In the genomic region with DNA sequence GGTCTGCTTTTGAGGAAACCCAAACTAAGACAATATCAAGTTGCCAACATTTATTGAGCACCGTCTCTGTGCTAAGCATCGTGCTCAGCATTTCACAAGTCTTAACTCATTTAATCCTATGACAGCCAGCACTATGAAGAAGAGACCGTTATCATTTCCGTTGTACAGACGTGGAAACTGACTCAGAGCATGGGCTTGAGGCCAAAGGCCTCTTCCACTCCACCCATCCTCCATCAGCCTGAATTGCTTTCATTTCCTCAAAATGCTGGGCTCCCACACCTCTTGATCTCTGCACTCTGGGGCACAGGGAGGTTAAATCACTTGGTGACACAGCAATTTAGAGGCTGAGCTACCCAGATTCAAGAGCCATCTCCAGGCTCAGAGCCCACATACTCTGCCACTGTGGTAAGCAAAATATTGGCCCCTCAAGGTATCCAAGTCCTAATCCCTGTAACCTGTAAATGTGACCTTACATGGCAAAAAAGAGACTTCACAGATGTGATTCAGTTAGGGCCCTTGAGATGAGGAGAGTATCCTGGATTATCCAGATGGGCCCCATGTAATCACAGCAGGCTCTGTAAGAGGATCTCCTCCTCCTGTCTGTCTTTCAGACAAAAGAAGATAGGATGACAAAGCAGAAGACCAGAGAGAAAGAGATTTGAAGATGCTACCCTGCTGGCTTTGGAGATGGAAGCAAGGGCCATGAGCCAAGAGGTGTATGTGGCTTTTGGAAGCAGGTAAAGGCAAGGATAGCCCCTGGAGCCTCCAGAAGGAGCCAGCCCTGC, we compare ENCODE assay signal across 1 cellular context.
TF ChIP-seq lines count a peak whose summit lies in the region.

No MANE protein-coding gene starts in this region.

TF ChIP-seq in HepG2, 621 proteins besides CTCF, POLR2A, EP300 and RAD21 (continued from another document and continues in another):
- TF ChIP-seq SOX13 (IDR thresholded peaks at IDR 0.05) (no peak), SOX13 (CRISPR knock-in tag; conservative IDR thresholded peaks at IDR 0.05 in 1 of 2, IDR thresholded peaks at IDR 0.05 in 1 of 2) (peak in 1 of 2 experiments; percentile 33; a peak in 1 of 4 replicates), ZNF619 (CRISPR knock-in tag; IDR thresholded peaks at IDR 0.05) (no peak), ZGPAT (CRISPR knock-in tag; IDR thresholded peaks at IDR 0.05) (no peak; the same call in 1 of the 2 replicates), HNF1B (CRISPR knock-in tag; IDR thresholded peaks at IDR 0.05) (no peak; the same call in 1 of the 2 replicates), ZBTB21 (CRISPR knock-in tag; IDR thresholded peaks at IDR 0.05) (no peak), ZNF790 (CRISPR knock-in tag; IDR thresholded peaks at IDR 0.05; ENCODE audit: borderline replicate concordance) (no peak), ZMYM3 (CRISPR knock-in tag; IDR thresholded peaks at IDR 0.05) (peak; percentile 72), ZNF33B (CRISPR knock-in tag; IDR thresholded peaks at IDR 0.05) (no peak), RBAK (CRISPR knock-in tag; IDR thresholded peaks at IDR 0.05) (no peak), CAMTA2 (CRISPR knock-in tag; IDR thresholded peaks at IDR 0.05; ENCODE audit: borderline replicate concordance) (no peak), HDAC6 (IDR thresholded peaks at IDR 0.05; ENCODE audit: low read depth, low read length) (no peak), IRX3 (CRISPR knock-in tag; IDR thresholded peaks at IDR 0.05; ENCODE audit: borderline replicate concordance, low read depth) (no peak), ZNF570 (CRISPR knock-in tag; IDR thresholded peaks at IDR 0.05; ENCODE audit: borderline replicate concordance) (no peak), MTF2 (CRISPR knock-in tag; IDR thresholded peaks at IDR 0.05; ENCODE audit: borderline replicate concordance) (no peak), ZFP1 (CRISPR knock-in tag; IDR thresholded peaks at IDR 0.05) (no peak), TRIM24 (CRISPR knock-in tag; IDR thresholded peaks at IDR 0.05) (no peak), ZSCAN22 (CRISPR knock-in tag; IDR thresholded peaks at IDR 0.05) (no peak), PRDM15 (CRISPR knock-in tag; IDR thresholded peaks at IDR 0.05) (no peak), CHD2 (IDR thresholded peaks at IDR 0.05; ENCODE audit: low read depth, low read length) (no peak), ZNF121 (CRISPR knock-in tag; IDR thresholded peaks at IDR 0.05) (no peak), FOSL2 (CRISPR knock-in tag; IDR thresholded peaks at IDR 0.05) (peak; percentile 88), AGO1 (IDR thresholded peaks at IDR 0.05; ENCODE audit: low read depth, low read length, poor library complexity, severe bottlenecking) (no peak), SATB2 (CRISPR knock-in tag; IDR thresholded peaks at IDR 0.05) (no peak), KDM3A (CRISPR knock-in tag; IDR thresholded peaks at IDR 0.05; ENCODE audit: low read depth) (no peak), SOX5 (CRISPR knock-in tag; IDR thresholded peaks at IDR 0.05; ENCODE audit: borderline replicate concordance) (peak; percentile 60; the same call in 1 of the 2 replicates), POLR2AphosphoS2 (IDR thresholded peaks at IDR 0.05; ENCODE audit: low read depth, low read length) (no peak), FOXA1 (IDR thresholded peaks at IDR 0.05) (no peak), FOXA1 (CRISPR knock-in tag; IDR thresholded peaks at IDR 0.05) (peak; percentile 12; the same call in 1 of the 2 replicates), NR2F1 (CRISPR knock-in tag; IDR thresholded peaks at IDR 0.05) (peak; percentile 61 to 82; a peak in 3 of 4 replicates), ZSCAN31 (CRISPR knock-in tag; IDR thresholded peaks at IDR 0.05; ENCODE audit: low read depth) (no peak), ZNF232 (CRISPR knock-in tag; IDR thresholded peaks at IDR 0.05; ENCODE audit: borderline replicate concordance) (no peak), ETV6 (CRISPR knock-in tag; conservative IDR thresholded peaks at IDR 0.05) (no peak), ZNF501 (CRISPR knock-in tag; IDR thresholded peaks at IDR 0.05) (peak; percentile 60), JUN (CRISPR knock-in tag; IDR thresholded peaks at IDR 0.05) (0 out of 2 replicates have a peak, but pooled peaks have one; percentile 36), ZNF572 (CRISPR knock-in tag; IDR thresholded peaks at IDR 0.05) (no peak), GATAD1 (CRISPR knock-in tag; IDR thresholded peaks at IDR 0.05) (no peak), NCOA2 (CRISPR knock-in tag; IDR thresholded peaks at IDR 0.05) (peak; percentile 8; the same call in 1 of the 2 replicates)
- TF ChIP-seq, protein P1, sequence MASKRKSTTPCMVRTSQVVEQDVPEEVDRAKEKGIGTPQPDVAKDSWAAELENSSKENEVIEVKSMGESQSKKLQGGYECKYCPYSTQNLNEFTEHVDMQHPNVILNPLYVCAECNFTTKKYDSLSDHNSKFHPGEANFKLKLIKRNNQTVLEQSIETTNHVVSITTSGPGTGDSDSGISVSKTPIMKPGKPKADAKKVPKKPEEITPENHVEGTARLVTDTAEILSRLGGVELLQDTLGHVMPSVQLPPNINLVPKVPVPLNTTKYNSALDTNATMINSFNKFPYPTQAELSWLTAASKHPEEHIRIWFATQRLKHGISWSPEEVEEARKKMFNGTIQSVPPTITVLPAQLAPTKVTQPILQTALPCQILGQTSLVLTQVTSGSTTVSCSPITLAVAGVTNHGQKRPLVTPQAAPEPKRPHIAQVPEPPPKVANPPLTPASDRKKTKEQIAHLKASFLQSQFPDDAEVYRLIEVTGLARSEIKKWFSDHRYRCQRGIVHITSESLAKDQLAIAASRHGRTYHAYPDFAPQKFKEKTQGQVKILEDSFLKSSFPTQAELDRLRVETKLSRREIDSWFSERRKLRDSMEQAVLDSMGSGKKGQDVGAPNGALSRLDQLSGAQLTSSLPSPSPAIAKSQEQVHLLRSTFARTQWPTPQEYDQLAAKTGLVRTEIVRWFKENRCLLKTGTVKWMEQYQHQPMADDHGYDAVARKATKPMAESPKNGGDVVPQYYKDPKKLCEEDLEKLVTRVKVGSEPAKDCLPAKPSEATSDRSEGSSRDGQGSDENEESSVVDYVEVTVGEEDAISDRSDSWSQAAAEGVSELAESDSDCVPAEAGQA (IDR thresholded peaks at IDR 0.05; ENCODE audit: low read depth): peak; percentile 43; the same call in 1 of the 2 replicates
- TF ChIP-seq, protein P1 (CRISPR knock-in tag; IDR thresholded peaks at IDR 0.05; ENCODE audit: borderline replicate concordance): no peak
- TF ChIP-seq, protein P2, sequence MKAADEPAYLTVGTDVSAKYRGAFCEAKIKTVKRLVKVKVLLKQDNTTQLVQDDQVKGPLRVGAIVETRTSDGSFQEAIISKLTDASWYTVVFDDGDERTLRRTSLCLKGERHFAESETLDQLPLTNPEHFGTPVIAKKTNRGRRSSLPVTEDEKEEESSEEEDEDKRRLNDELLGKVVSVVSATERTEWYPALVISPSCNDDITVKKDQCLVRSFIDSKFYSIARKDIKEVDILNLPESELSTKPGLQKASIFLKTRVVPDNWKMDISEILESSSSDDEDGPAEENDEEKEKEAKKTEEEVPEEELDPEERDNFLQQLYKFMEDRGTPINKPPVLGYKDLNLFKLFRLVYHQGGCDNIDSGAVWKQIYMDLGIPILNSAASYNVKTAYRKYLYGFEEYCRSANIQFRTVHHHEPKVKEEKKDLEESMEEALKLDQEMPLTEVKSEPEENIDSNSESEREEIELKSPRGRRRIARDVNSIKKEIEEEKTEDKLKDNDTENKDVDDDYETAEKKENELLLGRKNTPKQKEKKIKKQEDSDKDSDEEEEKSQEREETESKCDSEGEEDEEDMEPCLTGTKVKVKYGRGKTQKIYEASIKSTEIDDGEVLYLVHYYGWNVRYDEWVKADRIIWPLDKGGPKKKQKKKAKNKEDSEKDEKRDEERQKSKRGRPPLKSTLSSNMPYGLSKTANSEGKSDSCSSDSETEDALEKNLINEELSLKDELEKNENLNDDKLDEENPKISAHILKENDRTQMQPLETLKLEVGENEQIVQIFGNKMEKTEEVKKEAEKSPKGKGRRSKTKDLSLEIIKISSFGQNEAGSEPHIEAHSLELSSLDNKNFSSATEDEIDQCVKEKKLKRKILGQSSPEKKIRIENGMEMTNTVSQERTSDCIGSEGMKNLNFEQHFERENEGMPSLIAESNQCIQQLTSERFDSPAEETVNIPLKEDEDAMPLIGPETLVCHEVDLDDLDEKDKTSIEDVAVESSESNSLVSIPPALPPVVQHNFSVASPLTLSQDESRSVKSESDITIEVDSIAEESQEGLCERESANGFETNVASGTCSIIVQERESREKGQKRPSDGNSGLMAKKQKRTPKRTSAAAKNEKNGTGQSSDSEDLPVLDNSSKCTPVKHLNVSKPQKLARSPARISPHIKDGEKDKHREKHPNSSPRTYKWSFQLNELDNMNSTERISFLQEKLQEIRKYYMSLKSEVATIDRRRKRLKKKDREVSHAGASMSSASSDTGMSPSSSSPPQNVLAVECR (CRISPR knock-in tag; IDR thresholded peaks at IDR 0.05; ENCODE audit: borderline replicate concordance): no peak; the same call in 1 of the 2 replicates
- TF ChIP-seq, protein P3, sequence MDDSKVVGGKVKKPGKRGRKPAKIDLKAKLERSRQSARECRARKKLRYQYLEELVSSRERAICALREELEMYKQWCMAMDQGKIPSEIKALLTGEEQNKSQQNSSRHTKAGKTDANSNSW (CRISPR knock-in tag; IDR thresholded peaks at IDR 0.05; ENCODE audit: borderline replicate concordance): no peak
- TF ChIP-seq, protein P4, sequence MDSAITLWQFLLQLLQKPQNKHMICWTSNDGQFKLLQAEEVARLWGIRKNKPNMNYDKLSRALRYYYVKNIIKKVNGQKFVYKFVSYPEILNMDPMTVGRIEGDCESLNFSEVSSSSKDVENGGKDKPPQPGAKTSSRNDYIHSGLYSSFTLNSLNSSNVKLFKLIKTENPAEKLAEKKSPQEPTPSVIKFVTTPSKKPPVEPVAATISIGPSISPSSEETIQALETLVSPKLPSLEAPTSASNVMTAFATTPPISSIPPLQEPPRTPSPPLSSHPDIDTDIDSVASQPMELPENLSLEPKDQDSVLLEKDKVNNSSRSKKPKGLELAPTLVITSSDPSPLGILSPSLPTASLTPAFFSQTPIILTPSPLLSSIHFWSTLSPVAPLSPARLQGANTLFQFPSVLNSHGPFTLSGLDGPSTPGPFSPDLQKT (CRISPR knock-in tag; IDR thresholded peaks at IDR 0.05; ENCODE audit: borderline replicate concordance): no peak
